ENCODE assay signal across 12 cellular contexts in the genomic region with DNA sequence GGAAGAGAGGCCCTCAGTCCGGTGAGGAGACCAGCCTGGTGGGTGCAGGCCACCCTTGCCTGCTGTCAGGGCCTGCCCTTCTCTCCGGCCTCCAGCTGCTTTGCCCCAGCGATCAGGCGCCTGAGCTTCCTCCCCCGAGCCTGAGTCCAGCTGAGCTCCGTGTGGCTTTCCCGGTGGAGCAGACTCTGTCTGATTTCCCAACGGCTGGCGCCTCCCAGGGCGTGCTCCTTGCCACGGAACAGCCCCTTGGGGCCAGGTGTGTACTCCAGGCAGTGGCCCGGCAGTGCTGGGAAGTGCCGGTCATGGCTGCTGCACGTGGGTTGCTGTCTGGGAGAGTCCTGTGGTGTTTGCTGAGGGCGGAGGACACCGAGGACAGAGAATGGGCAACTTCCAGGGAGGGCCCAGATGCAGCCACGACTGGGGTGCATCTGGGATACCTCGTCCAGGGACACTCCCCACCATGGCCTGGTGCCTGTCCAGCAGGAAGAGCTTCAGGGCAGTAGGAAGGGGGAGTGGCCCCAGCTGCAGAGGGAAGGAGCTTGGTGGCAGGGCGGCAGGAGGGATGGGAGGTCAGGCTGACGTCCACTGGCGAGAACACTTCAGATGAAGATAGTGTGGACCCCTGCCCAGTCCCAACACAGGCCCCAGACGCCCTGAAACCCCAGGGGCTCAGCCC. TPM values are rescaled to one million over a fixed set of nuclear protein-coding genes. Genes with fewer than 3 reads are reported as not detected.
DNase-seq lines count a peak whose midpoint lies in the region; ATAC-seq and TF ChIP-seq lines count a peak whose summit lies in the region.
"Had no signal": no experiment of that assay in that cellular context is flagged by ENCODE, and none has a peak within 500 bp of the region (broad histone marks: within the 10 kb centered on the region; RNA-seq: fewer than 3 reads in every experiment).

No MANE protein-coding gene starts in this region.

- ATAC-seq in psoas muscle: peak in 2 of 4 donors; percentile 13 to 14
- ATAC-seq in HG02981 (IDR thresholded peaks at IDR 0.05; ENCODE audit: unreplicated experiment): no peak
- ATAC-seq in HG02678 (IDR thresholded peaks at IDR 0.05; ENCODE audit: unreplicated experiment): no peak

- no peak for TF ChIP-seq CTCF in fibroblast of the aortic adventitia (IDR thresholded peaks at IDR 0.05; ENCODE audit: insufficient read depth, low read length)
- TF ChIP-seq CTCF in psoas muscle (IDR thresholded peaks at IDR 0.05): no peak

- H3K36me3 ChIP-seq in BLaER1 (no peaks in the 10 kb centered on the region), psoas muscle (ENCODE audit: insufficient read depth in 1 of 2, low read depth in 1 of 2) (no peaks in the 10 kb centered on the region)

- no peak overlapping the region for H3K9ac ChIP-seq in BLaER1

- peaks cover 60% of the 10 kb centered on the region for H3K27me3 ChIP-seq in BLaER1
- peaks cover 0 to 62% (median 21%) of the 10 kb centered on the region in 3 donors for H3K27me3 ChIP-seq in psoas muscle (ENCODE audit: insufficient read depth in 3 of 3, low read length in 2 of 3)

- peaks cover 6% of the 10 kb centered on the region; the same call in 1 of the 2 replicates for H3K9me3 ChIP-seq in BLaER1
- H3K9me3 ChIP-seq in psoas muscle: no peaks in the 10 kb centered on the region

- WGBS in psoas muscle, 3 donors: 37 to 53% (median 38%) methylated on average over 19 to 22 of the region's 22 CpGs

- H3K4me2 ChIP-seq in BLaER1: peak overlapping the region; percentile 94

- H3K27ac ChIP-seq in BLaER1 (no peak overlapping the region), psoas muscle (peak overlapping the region; percentile 23)

- DNase-seq in NCI-H2196 treated with DMSO at 0.1 percent for 48 hours (lab: John Stamatoyannopoulos, UW; ENCODE audit: unreplicated experiment) (peak; percentile 28), fibroblast of the aortic adventitia (ENCODE audit: low read depth) (peak; percentile 53), psoas muscle (peak in 1 of 2 donors; percentile 76), NCI-H524 (lab: John Stamatoyannopoulos, UW) (no peak), NCI-H748 (lab: John Stamatoyannopoulos, UW; ENCODE audit: unreplicated experiment) (no peak)
- DNase-seq: nephron progenitor cell; stimulated activated CD4-positive, alpha-beta T cell treated with anti-CD3 and anti-CD28 coated beads, Interleukin-4, amount 100 ng/mL, for 24 hours; T1000 had no signal

- H3K4me1 ChIP-seq in BLaER1: peaks cover 74% of the 10 kb centered on the region
- peaks cover 23% of the 10 kb centered on the region for H3K4me1 ChIP-seq in psoas muscle

- H3K4me3 ChIP-seq in BLaER1: peak overlapping the region; percentile 42; the same call in 1 of the 2 replicates
- no peak overlapping the region for H3K4me3 ChIP-seq in fibroblast of the aortic adventitia (ENCODE audit: low read depth, low read length)
- no peak overlapping the region for H3K4me3 ChIP-seq in psoas muscle
- H3K4me3 ChIP-seq: GM12878 had no signal

- peaks cover 45% of the 10 kb centered on the region for H4K20me1 ChIP-seq in BLaER1

- intact Hi-C loops in psoas muscle (cut with DNase I): no loop called here

RNA-seq across cellular contexts. Expression of a gene that starts 22.5 kb away (rescaled TPM):
- total RNA-seq in fibroblast of the aortic adventitia (ENCODE audit: low replicate concordance) (77.4 and 105 TPM in 2 replicates), psoas muscle (10 to 100 TPM in 3 of 4 donors, 1 to 10 TPM in 1; 9.3 to 24.0 (median 11.1) TPM)
- 10 to 100 TPM in 2 of 3 donors, 1 to 10 TPM in 1; 6.7 to 81.7 (median 12.3) TPM for polyA plus RNA-seq in psoas muscle

Comparison
In these comparisons a context has a peak if more than half of its experiments do, and no peak if none do; other contexts are left out.
1. DNase-seq: peak in NCI-H2196 treated with DMSO at 0.1 percent for 48 hours (single experiment) and fibroblast of the aortic adventitia (single experiment); none in NCI-H524 (0 of 2) and NCI-H748 (single experiment).